Comparison of ENCODE assay signal across 14 cellular contexts in genomic region chr6:52400316-52401041, GRCh38. TPM values are rescaled to one million over a fixed set of nuclear protein-coding genes. Genes with fewer than 3 reads are reported as not detected.
DNase-seq lines count a peak whose midpoint lies in the region; ATAC-seq and TF ChIP-seq lines count a peak whose summit lies in the region.
"Had no signal": no experiment of that assay in that cellular context is flagged by ENCODE, and none has a peak within 500 bp of the region (broad histone marks: within the 10 kb centered on the region; RNA-seq: fewer than 3 reads in every experiment).

No MANE protein-coding gene starts in this region.

- H4K20me1 ChIP-seq in mammary epithelial cell (ENCODE audit: insufficient read depth, low read length): no peaks in the 10 kb centered on the region
- no peaks in the 10 kb centered on the region for H4K20me1 ChIP-seq in smooth muscle cell (ENCODE audit: low read depth)

- H3K9me3 ChIP-seq in mammary epithelial cell (replicated peaks; ENCODE audit: insufficient read depth, low read length) (no peaks in the 10 kb centered on the region), thymus (ENCODE audit: control insufficient read depth) (no peaks in the 10 kb centered on the region), SJCRH30 (replicated peaks) (no peaks in the 10 kb centered on the region), smooth muscle cell (replicated peaks; ENCODE audit: low read depth) (no peaks in the 10 kb centered on the region)
- H3K9me3 ChIP-seq: esophagus muscularis mucosa, gastroesophageal sphincter, psoas muscle had no signal

- dilution Hi-C loops in mammary epithelial cell (cut with HindIII; ENCODE audit: low sequenced_read_pairs): loop anchor here (25.0 kb wide), 1 partner anchor 262 kb away; the partner anchor contains the start of gene TMEM14A

- H3K4me1 ChIP-seq in mammary epithelial cell (ENCODE audit: insufficient read depth, low read length): peaks cover 8% of the 10 kb centered on the region
- peaks cover 30% of the 10 kb centered on the region for H3K4me1 ChIP-seq in thymus (ENCODE audit: control insufficient read depth, insufficient read depth, low read length)
- H3K4me1 ChIP-seq in SJCRH30: no peaks in the 10 kb centered on the region
- no peaks in the 10 kb centered on the region for H3K4me1 ChIP-seq in smooth muscle cell (ENCODE audit: low read depth)
- H3K4me1 ChIP-seq: psoas muscle had no signal

- H3K9me3 Mint-ChIP-seq in MCF 10A (ENCODE audit: unreplicated experiment) (no peaks in the 10 kb centered on the region), T-cell (peaks cover 0 to 12% (median 4%) of the 10 kb centered on the region in 3 donors)
- peaks cover 4 to 18% of the 10 kb centered on the region in 2 donors for H3K9me3 Mint-ChIP-seq in effector memory CD8-positive, alpha-beta T cell
- H3K9me3 Mint-ChIP-seq: neural progenitor cell had no signal

- H3K27ac ChIP-seq in mammary epithelial cell (ENCODE audit: insufficient read depth, low read depth, low read length): no peak overlapping the region
- peak overlapping the region; percentile 78 for H3K27ac ChIP-seq in thymus (ENCODE audit: low read depth)
- no peak overlapping the region for H3K27ac ChIP-seq in SJCRH30
- no peak overlapping the region for H3K27ac ChIP-seq in smooth muscle cell (ENCODE audit: low read depth)
- H3K27ac ChIP-seq: esophagus muscularis mucosa, gastroesophageal sphincter, neural progenitor cell, psoas muscle, RWPE1 had no signal

- H3K4me3 ChIP-seq in mammary epithelial cell (replicated peaks in 1 of 3; ENCODE audit: insufficient read depth in 1 of 3, low read depth in 2 of 3, low read length in 3 of 3) (no peak overlapping the region), thymus (ENCODE audit: low read length) (no peak overlapping the region), SJCRH30 (no peak overlapping the region), smooth muscle cell (no peak overlapping the region)
- H3K4me3 ChIP-seq: esophagus muscularis mucosa, gastroesophageal sphincter, neural progenitor cell, psoas muscle had no signal

- 94% methylated on average over 2 of the region's 2 CpGs for WGBS in mammary epithelial cell (ENCODE audit: low coverage, missing lambda C conversion rate)
- 85% methylated on average over 2 of the region's 2 CpGs for WGBS in thymus
- 92% methylated on average over 2 of the region's 2 CpGs for WGBS in smooth muscle cell (ENCODE audit: low lambda C conversion rate)

- POLR2A ChIA-PET in MCF 10A (lab: Yijun Ruan, JAX): interaction anchor here (0.7 to 1.3 kb wide), 3 partner anchors 10 to 115 kb away, joined by 3 to 10 read pairs (median 6); partner anchors contain the start of gene MCM3
- POLR2A ChIA-PET in T-cell (lab: Charles Lee): interaction anchor here in 1 of 2 donors (0.5 to 3.3 kb wide), 3 partner anchors 11 to 116 kb away, joined by 4 to 17 read pairs (median 6); no protein-coding TSS in a partner anchor

- CTCF ChIA-PET in MCF 10A (lab: Yijun Ruan, JAX) (interaction anchor here (0.5 to 8.8 kb wide), 37 partner anchors 9 to 1642 kb away, joined by 3 to 137 read pairs (median 4); partner anchors contain the start of genes MCM3 and PAQR8), mammary epithelial cell (lab: Charles Lee; ENCODE audit: low non-redundant PET) (interaction anchor here (0.6 kb wide), 1 partner anchor 712 kb away, joined by 4 read pairs; no protein-coding TSS in a partner anchor), T-cell (lab: Charles Lee) (interaction anchor here (0.6 to 7.7 kb wide), 29 partner anchors 10 to 265 kb away, joined by 3 to 91 read pairs (median 5); partner anchors contain the start of genes PAQR8 (in 2 of the 2), EFHC1 (in 1 of the 2) and MCM3 (in 1 of the 2))

- H3K4me1 Mint-ChIP-seq in MCF 10A (ENCODE audit: insufficient read depth, unreplicated experiment): peaks cover 10% of the 10 kb centered on the region
- peaks cover 73 to 79% (median 77%) of the 10 kb centered on the region in 3 donors for H3K4me1 Mint-ChIP-seq in T-cell
- H3K4me1 Mint-ChIP-seq in effector memory CD8-positive, alpha-beta T cell (ENCODE audit: low read depth in 2 of 2): peaks cover 45 to 53% of the 10 kb centered on the region in 2 donors

- BruUV-seq in MCF 10A (replicated peaks; lab: Mats Ljungman, UMichigan) (no TSS peak), mammary epithelial cell (replicated peaks; lab: Mats Ljungman, UMichigan) (no TSS peak)

- no peak overlapping the region for H3K4me2 ChIP-seq in mammary epithelial cell (ENCODE audit: insufficient read depth, low read depth, low read length)
- no peak overlapping the region for H3K4me2 ChIP-seq in smooth muscle cell
- H3K4me2 ChIP-seq: neural progenitor cell had no signal

- ATAC-seq in T-cell (replicated peaks in 1 of 4): peak; percentile 57 to 68 (median 62)
- ATAC-seq in effector memory CD8-positive, alpha-beta T cell (replicated peaks): no peak
- ATAC-seq: gastroesophageal sphincter, psoas muscle had no signal

- intact Hi-C loops in MCF 10A (cut with micrococcal nuclease): no loop called here
- intact Hi-C loops in mammary epithelial cell (cut with micrococcal nuclease): no loop called here

- no peak overlapping the region for H3K4me3 Mint-ChIP-seq in MCF 10A (ENCODE audit: unreplicated experiment)
- H3K4me3 Mint-ChIP-seq in T-cell: peak overlapping the region; percentile 21 to 68 (median 40)
- H3K4me3 Mint-ChIP-seq in effector memory CD8-positive, alpha-beta T cell: peak overlapping the region in 1 of 2 donors; percentile 72
- H3K4me3 Mint-ChIP-seq: neural progenitor cell had no signal

- no peaks in the 10 kb centered on the region for H3F3A ChIP-seq in smooth muscle cell (ENCODE audit: low read depth)

- H3K79me2 ChIP-seq in mammary epithelial cell (ENCODE audit: insufficient read depth, low read length): no peaks in the 10 kb centered on the region
- H3K79me2 ChIP-seq in smooth muscle cell (ENCODE audit: low read depth): no peaks in the 10 kb centered on the region

- H3K27me3 ChIP-seq in mammary epithelial cell (ENCODE audit: insufficient read depth, low read length) (no peaks in the 10 kb centered on the region), thymus (ENCODE audit: control insufficient read depth, insufficient read depth) (no peaks in the 10 kb centered on the region), SJCRH30 (no peaks in the 10 kb centered on the region), smooth muscle cell (ENCODE audit: low read depth) (no peaks in the 10 kb centered on the region)
- H3K27me3 ChIP-seq: esophagus muscularis mucosa, gastroesophageal sphincter, neural progenitor cell had no signal

- no peaks in the 10 kb centered on the region for H3K36me3 Mint-ChIP-seq in MCF 10A (ENCODE audit: insufficient read depth, unreplicated experiment)
- peaks cover 22% of the 10 kb centered on the region for H3K36me3 Mint-ChIP-seq in T-cell
- H3K36me3 Mint-ChIP-seq in effector memory CD8-positive, alpha-beta T cell (ENCODE audit: insufficient read depth): peaks cover 24% of the 10 kb centered on the region

- H3K36me3 ChIP-seq in mammary epithelial cell (ENCODE audit: insufficient read depth, low read length) (no peaks in the 10 kb centered on the region), thymus (ENCODE audit: control insufficient read depth, insufficient read depth) (peaks cover 11% of the 10 kb centered on the region), SJCRH30 (no peaks in the 10 kb centered on the region), smooth muscle cell (ENCODE audit: low read depth) (no peaks in the 10 kb centered on the region)
- H3K36me3 ChIP-seq: neural progenitor cell had no signal

- no peak overlapping the region for H3K9ac ChIP-seq in mammary epithelial cell (ENCODE audit: insufficient read depth, low read length)
- H3K9ac ChIP-seq in smooth muscle cell (ENCODE audit: low read depth): no peak overlapping the region
- H3K9ac ChIP-seq: neural progenitor cell had no signal

- DNase-seq in MCF 10A (ENCODE audit: unreplicated experiment) (no peak), mammary epithelial cell (no peak), T-cell (no peak), SJCRH30 (no peak), smooth muscle cell (lab: John Stamatoyannopoulos, UW; ENCODE audit: unreplicated experiment) (no peak)
- DNase-seq in effector memory CD8-positive, alpha-beta T cell: no peak
- DNase-seq in stimulated activated CD4-positive, alpha-beta T cell treated with anti-CD3 and anti-CD28 coated beads, Interleukin-1b, Interleukin-23, amount 100 ng/mL, for 48 hours: no peak
- DNase-seq: psoas muscle; stimulated activated CD4-positive, alpha-beta T cell treated with anti-CD3 and anti-CD28 coated beads, Interleukin-4, amount 100 ng/mL, for 4 hours had no signal

- in situ Hi-C loops in mammary epithelial cell (cut with MboI; ENCODE audit: low sequenced_read_pairs in 2 of 2): no loop called here

- TF ChIP-seq CTCF in MCF 10A (IDR thresholded peaks at IDR 0.05; ENCODE audit: unreplicated experiment) (no peak), mammary epithelial cell (conservative IDR thresholded peaks at IDR 0.05 in 1 of 2, IDR thresholded peaks at IDR 0.05 in 1 of 2; ENCODE audit: extremely low read depth in 1 of 2, insufficient read depth in 1 of 2, low read depth in 1 of 2, low read length in 2 of 2) (no peak), smooth muscle cell (IDR thresholded peaks at IDR 0.05; ENCODE audit: borderline replicate concordance, insufficient read depth, poor library complexity, severe bottlenecking) (no peak)

- peak overlapping the region; percentile 2 for H3K27ac Mint-ChIP-seq in MCF 10A (ENCODE audit: low read depth, unreplicated experiment)
- peak overlapping the region; percentile 89 to 96 for H3K27ac Mint-ChIP-seq in T-cell
- H3K27ac Mint-ChIP-seq in effector memory CD8-positive, alpha-beta T cell: peak overlapping the region; percentile 92 to 96
- H3K27ac Mint-ChIP-seq: neural progenitor cell had no signal

- H3K27me3 Mint-ChIP-seq in MCF 10A (ENCODE audit: insufficient read depth, unreplicated experiment): no peaks in the 10 kb centered on the region
- H3K27me3 Mint-ChIP-seq in T-cell: no peaks in the 10 kb centered on the region
- no peaks in the 10 kb centered on the region for H3K27me3 Mint-ChIP-seq in effector memory CD8-positive, alpha-beta T cell

- H2AFZ ChIP-seq in mammary epithelial cell (ENCODE audit: low read depth, low read length) (no peak overlapping the region), smooth muscle cell (ENCODE audit: low read depth) (no peak overlapping the region)
- H2AFZ ChIP-seq: neural progenitor cell had no signal

RNA-seq across cellular contexts. Expression of gene EFHC1, which starts 19.7 kb away (rescaled TPM):
- total RNA-seq in MCF 10A (2022) (26.3 and 26.9 TPM in 2 replicates), mammary epithelial cell (10 to 100 TPM; 16.3 to 17.6 TPM), T-cell (1 to 10 TPM; 4.5 to 8.6 (median 6.2) TPM), smooth muscle cell (17.4 and 25.9 TPM in 2 replicates)
- polyA plus RNA-seq in mammary epithelial cell (10.5 TPM), thymus (75.6 TPM), smooth muscle cell (11.0 and 17.1 TPM in 2 replicates)
- polyA minus RNA-seq in mammary epithelial cell: 13.2 TPM
- total RNA-seq in SJCRH30 (2014; rRNA removed; shearing (Covaris generic)): 11.7 and 14.6 TPM in 2 replicates

RNA-seq across cellular contexts. Expression of gene PAQR8, which starts 38.5 kb away (rescaled TPM):
- total RNA-seq in MCF 10A (2022) (1.8 and 1.9 TPM in 2 replicates), mammary epithelial cell (1 to 10 TPM in 1 of 2 donors, under 1 TPM in 1; 0.17 to 3.4 TPM), T-cell (10 to 100 TPM; 12.0 to 35.2 (median 30.2) TPM), smooth muscle cell (6.1 and 8.4 TPM in 2 replicates)
- polyA plus RNA-seq in mammary epithelial cell (1.4 TPM), thymus (11.3 TPM), smooth muscle cell (4.3 and 7.8 TPM in 2 replicates)
- polyA minus RNA-seq in mammary epithelial cell: 2.2 TPM
- 3.3 and 3.4 TPM in 2 replicates for total RNA-seq in SJCRH30 (2014; rRNA removed; shearing (Covaris generic))

Comparison
In these comparisons a context has a peak if more than half of its experiments do, and no peak if none do; other contexts are left out.
1. H3K27ac Mint-ChIP-seq: peak in every context shown above with its lines; median percentile 94 in effector memory CD8-positive, alpha-beta T cell; 92 in T-cell; 2 in MCF 10A.